ENCODE assay signal across 22 cellular contexts in genomic region chr20:19460386-19460785, GRCh38.
DNase-seq lines count a peak whose midpoint lies in the region; ATAC-seq and TF ChIP-seq lines count a peak whose summit lies in the region.
"Had no signal": no experiment of that assay in that cellular context is flagged by ENCODE, and none has a peak within 500 bp of the region (broad histone marks: within the 10 kb centered on the region; RNA-seq: fewer than 3 reads in every experiment).

No MANE protein-coding gene starts in this region.

- no peaks in the 10 kb centered on the region for H3K36me3 ChIP-seq in BJ (ENCODE audit: control insufficient read depth, insufficient read depth, low read length)
- no peaks in the 10 kb centered on the region for H3K36me3 ChIP-seq in MG63
- no peaks in the 10 kb centered on the region for H3K36me3 ChIP-seq in heart left ventricle
- H3K36me3 ChIP-seq: colonic mucosa, ovary, stomach had no signal

- no peak for TF ChIP-seq POLR2A in heart left ventricle (IDR thresholded peaks at IDR 0.05)

- ATAC-seq in left colon: no peak
- no peak for ATAC-seq in heart left ventricle
- no peak for ATAC-seq in HG03039 (IDR thresholded peaks at IDR 0.05; ENCODE audit: unreplicated experiment)
- ATAC-seq: GM12878, sciatic nerve had no signal

- 74 to 85% (median 80%) methylated on average over 6 of the region's 6 CpGs for WGBS in heart left ventricle, 4 donors

- CTCF ChIA-PET in BJ (lab: Yijun Ruan, JAX): interaction anchor here (1.4 kb wide), 1 partner anchor 9 kb away, joined by 6 read pairs; no protein-coding TSS in a partner anchor

- no peak overlapping the region for H3K27ac ChIP-seq in heart left ventricle
- H3K27ac ChIP-seq: colonic mucosa, ovary, stomach had no signal

- H3K4me3 ChIP-seq in BJ (ENCODE audit: low read depth, low read length) (no peak overlapping the region), MG63 (no peak overlapping the region), choroid plexus epithelial cell (ENCODE audit: low read depth, low read length) (no peak overlapping the region), heart left ventricle (no peak overlapping the region)
- H3K4me3 ChIP-seq: colonic mucosa, GM12878, ovary, stomach had no signal

- POLR2A ChIA-PET in BJ (lab: Charles Lee): no interaction called here

- H3K9me3 ChIP-seq in MG63: no peaks in the 10 kb centered on the region
- no peaks in the 10 kb centered on the region for H3K9me3 ChIP-seq in heart left ventricle
- H3K9me3 ChIP-seq: colonic mucosa, ovary, stomach had no signal

- no peaks in the 10 kb centered on the region for H3K27me3 ChIP-seq in BJ (ENCODE audit: control insufficient read depth, insufficient read depth, low read length)
- no peaks in the 10 kb centered on the region for H3K27me3 ChIP-seq in MG63
- H3K27me3 ChIP-seq in heart left ventricle: no peaks in the 10 kb centered on the region
- H3K27me3 ChIP-seq: colonic mucosa, ovary, stomach had no signal

- intact Hi-C loops in left colon (cut with DNase I, micrococcal nuclease): no loop called here
- intact Hi-C loops in heart left ventricle (cut with DNase I): no loop called here
- intact Hi-C loops in posterior cingulate gyrus (cut with DNase I): no loop called here

- H3K4me1 ChIP-seq in heart left ventricle: peaks cover 0 to 2% (median 0%) of the 10 kb centered on the region in 12 donors
- H3K4me1 ChIP-seq: colonic mucosa had no signal

- TF ChIP-seq CTCF in BJ (IDR thresholded peaks at IDR 0.05; ENCODE audit: insufficient read depth, low read depth, low read length): no peak
- TF ChIP-seq CTCF in choroid plexus epithelial cell (conservative IDR thresholded peaks at IDR 0.05; ENCODE audit: low read depth, low read length): no peak
- TF ChIP-seq CTCF in heart left ventricle (IDR thresholded peaks at IDR 0.05): no peak

- DNase-seq in BJ (ENCODE audit: low read depth) (peak; percentile 54), MG63 (peak; percentile 16), choroid plexus epithelial cell (ENCODE audit: low read depth) (peak; percentile 42), islet precursor cell (peak; percentile 57), left colon (no peak), heart left ventricle (no peak), posterior cingulate gyrus (no peak)
- DNase-seq: activated CD4-positive, alpha-beta T cell treated with anti-CD3 and anti-CD28 coated beads, Interleukin-2, amount 10 ng/mL, durations not matched to agents 7 days and 5 days; activated gamma-delta T cell treated with Interleukin-2 at 50 U/mL for 16 hours; AML-193; aorta; colonic mucosa; MM.1S; NCI-H2029; NCI-H446 treated with DMSO at 0.1 percent for 48 hours; NK-92 treated with Interleukin-12 subunit alpha and Interleukin-12 subunit beta, amount 100 ng/mL, for 24 hours; ovary; stimulated activated CD4-positive, alpha-beta T cell treated with anti-CD3 and anti-CD28 coated beads, Interleukin-2, amount 100 ng/mL, for 48 hours; stomach had no signal

Comparison
In these comparisons a context has a peak if more than half of its experiments do, and no peak if none do; other contexts are left out.
1. DNase-seq: peak in BJ (single experiment), MG63 (single experiment), choroid plexus epithelial cell (single experiment) and islet precursor cell (single experiment); none in left colon (0 of 2), heart left ventricle (0 of 5) and posterior cingulate gyrus (0 of 10).